ENCODE assay signal across 9 cellular contexts in the genomic region with DNA sequence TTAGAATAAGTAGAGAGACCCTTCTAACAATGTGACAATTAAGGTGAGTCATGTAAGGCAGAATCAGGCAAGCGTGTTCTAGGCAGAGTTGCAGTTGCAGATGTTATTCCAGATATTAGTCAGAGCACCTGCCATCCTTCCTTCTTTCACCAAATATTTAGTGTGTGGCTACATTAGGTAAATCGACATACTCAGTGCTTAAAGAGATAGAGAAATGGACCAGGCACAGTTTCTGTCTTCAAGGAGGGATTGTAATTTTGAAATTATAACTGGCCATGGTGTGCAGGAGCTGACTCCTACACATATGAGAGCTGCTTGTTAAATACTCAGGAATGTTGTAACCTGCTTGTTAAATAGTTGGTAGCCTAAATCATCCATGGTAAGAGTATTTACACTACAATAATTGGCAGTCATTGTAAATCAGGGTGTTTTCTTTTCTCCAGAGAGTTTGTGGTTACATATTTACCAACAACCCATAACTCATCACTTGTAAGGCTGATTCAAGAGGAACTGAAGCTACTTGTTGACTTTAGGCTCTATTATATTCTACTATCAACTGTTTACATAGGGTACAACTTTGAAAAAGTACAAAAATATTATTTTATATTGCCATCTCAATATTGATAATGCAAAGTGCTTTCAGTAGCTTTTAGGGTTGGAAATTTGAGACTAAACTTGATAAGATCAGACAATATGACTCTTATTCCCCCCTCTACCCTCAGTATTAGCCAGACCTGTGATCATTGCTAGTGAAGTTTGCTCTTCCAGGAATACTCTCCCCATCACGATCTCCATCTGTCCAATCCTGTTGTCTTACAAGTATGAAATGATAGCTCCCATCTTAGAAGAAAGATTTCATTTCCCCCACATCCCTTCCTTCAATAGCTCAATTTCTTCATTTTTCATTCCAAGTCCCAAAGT.
DNase-seq lines count a peak whose midpoint lies in the region; ATAC-seq and TF ChIP-seq lines count a peak whose summit lies in the region.
"Had no signal": no experiment of that assay in that cellular context is flagged by ENCODE, and none has a peak within 500 bp of the region (broad histone marks: within the 10 kb centered on the region; RNA-seq: fewer than 3 reads in every experiment).

No MANE protein-coding gene starts in this region.

- ATAC-seq in GM18861 (IDR thresholded peaks at IDR 0.05; ENCODE audit: unreplicated experiment) (peak; percentile 92), HG03565 (IDR thresholded peaks at IDR 0.05; ENCODE audit: unreplicated experiment) (peak; percentile 97)

- peak; percentile 73 for DNase-seq in H4 (ENCODE audit: low spot score)
- peak; percentile 50 for DNase-seq in kidney tubule cell (ENCODE audit: low spot score)
- no peak for DNase-seq in Kasumi-1 (lab: John Stamatoyannopoulos, UW)
- DNase-seq in NAMALWA (ENCODE audit: low spot score), result no peak
- no peak for DNase-seq in mesothelial cell of epicardium (ENCODE audit: low spot score in 2 of 2, unreplicated experiment in 2 of 2)
- no peak for DNase-seq in stimulated activated CD4-positive, alpha-beta T cell treated with anti-CD3 and anti-CD28 coated beads, Interleukin-4, amount 100 ng/mL, for 4 hours
- DNase-seq: activated effector memory CD4-positive, alpha-beta T cell treated with Interleukin-2 at 50 U/mL for 16 hours had no signal

- no peaks in the 10 kb centered on the region for H3K36me3 Mint-ChIP-seq in mesothelial cell of epicardium

- peaks cover 9% of the 10 kb centered on the region for H3K4me1 Mint-ChIP-seq in mesothelial cell of epicardium

- no peaks in the 10 kb centered on the region for H3K27me3 Mint-ChIP-seq in mesothelial cell of epicardium (ENCODE audit: low read depth)

- H3K4me3 Mint-ChIP-seq in mesothelial cell of epicardium, result no peak overlapping the region

- no peak overlapping the region for H3K27ac Mint-ChIP-seq in mesothelial cell of epicardium

- no peak for TF ChIP-seq CTCF in mesothelial cell of epicardium (IDR thresholded peaks at IDR 0.05; ENCODE audit: unreplicated experiment)

- peaks cover 8% of the 10 kb centered on the region for H3K9me3 Mint-ChIP-seq in mesothelial cell of epicardium

Comparison
In these comparisons a context has a peak if more than half of its experiments do, and no peak if none do; other contexts are left out.
1. DNase-seq: peak in H4 (single experiment) and kidney tubule cell (single experiment); none in Kasumi-1 (0 of 2), NAMALWA (single experiment), mesothelial cell of epicardium (0 of 2) and stimulated activated CD4-positive, alpha-beta T cell treated with anti-CD3 and anti-CD28 coated beads, Interleukin-4, amount 100 ng/mL, for 4 hours (0 of 2).